ENCODE assay signal across 1 cellular context in genomic region chr10:25493122-25493893, GRCh38.
TF ChIP-seq lines count a peak whose summit lies in the region.

No MANE protein-coding gene starts in this region.

TF ChIP-seq in SK-N-SH treated with all-trans-retinoic acid at 6 μM for 48 hours, 23 proteins besides CTCF, POLR2A, EP300 and RAD21 (continued from another document):
- TF ChIP-seq PPARA (CRISPR knock-in tag; IDR thresholded peaks at IDR 0.05; ENCODE audit: borderline replicate concordance) (no peak), RARB (CRISPR knock-in tag; IDR thresholded peaks at IDR 0.05) (no peak), CREB5 (CRISPR knock-in tag; IDR thresholded peaks at IDR 0.05; ENCODE audit: low read depth) (peak; percentile 63; the same call in 1 of the 2 replicates), ARNTL (CRISPR knock-in tag; IDR thresholded peaks at IDR 0.05; ENCODE audit: borderline replicate concordance, low read depth) (no peak)
TF ChIP-seq in SK-N-SH treated with all-trans-retinoic acid at 6 μM for 48 hours: peak in this region for 5.
